Comparison of ENCODE assay signal across 1 cellular context in the genomic region with DNA sequence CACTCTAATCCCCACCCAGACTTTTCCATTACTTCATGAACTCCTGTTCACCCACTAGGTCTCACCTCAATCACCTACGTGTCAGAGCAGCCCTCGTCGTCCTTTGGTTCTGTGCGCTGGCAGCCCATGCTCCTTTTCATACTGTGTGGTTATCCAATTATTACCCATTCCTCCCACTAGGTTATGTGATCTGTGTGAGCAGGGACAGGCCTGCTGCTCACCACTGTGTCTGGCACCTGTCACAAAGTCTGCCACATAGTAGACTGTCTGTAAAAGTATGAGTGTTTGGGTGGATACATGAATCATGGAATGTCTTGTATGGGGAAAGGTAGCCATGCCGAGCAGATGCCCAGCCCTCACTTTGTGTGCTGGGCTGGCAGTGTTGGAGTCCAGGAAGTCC.
TF ChIP-seq lines count a peak whose summit lies in the region.

No MANE protein-coding gene starts in this region.

TF ChIP-seq in HepG2, 621 proteins besides CTCF, POLR2A, EP300 and RAD21:
- TF ChIP-seq, protein P1, sequence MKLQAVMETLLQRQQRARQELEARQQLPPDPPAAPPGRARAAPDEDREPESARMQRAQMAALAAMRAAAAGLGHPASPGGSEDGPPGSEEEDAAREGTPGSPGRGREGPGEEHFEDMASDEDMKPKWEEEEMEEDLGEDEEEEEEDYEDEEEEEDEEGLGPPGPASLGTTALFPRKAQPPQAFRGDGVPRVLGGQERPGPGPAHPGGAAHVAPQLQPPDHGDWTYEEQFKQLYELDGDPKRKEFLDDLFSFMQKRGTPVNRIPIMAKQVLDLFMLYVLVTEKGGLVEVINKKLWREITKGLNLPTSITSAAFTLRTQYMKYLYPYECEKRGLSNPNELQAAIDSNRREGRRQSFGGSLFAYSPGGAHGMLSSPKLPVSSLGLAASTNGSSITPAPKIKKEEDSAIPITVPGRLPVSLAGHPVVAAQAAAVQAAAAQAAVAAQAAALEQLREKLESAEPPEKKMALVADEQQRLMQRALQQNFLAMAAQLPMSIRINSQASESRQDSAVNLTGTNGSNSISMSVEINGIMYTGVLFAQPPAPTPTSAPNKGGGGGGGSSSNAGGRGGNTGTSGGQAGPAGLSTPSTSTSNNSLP (IDR thresholded peaks at IDR 0.05; ENCODE audit: low read depth, low read length): peak; percentile 57; the same call in 1 of the 2 replicates
- TF ChIP-seq TEAD3 (CRISPR knock-in tag; optimal IDR thresholded peaks at IDR 0.05; ENCODE audit: borderline replicate concordance) (peak; percentile 96), DR1 (CRISPR knock-in tag; IDR thresholded peaks at IDR 0.05) (no peak), MAFF (IDR thresholded peaks at IDR 0.05; ENCODE audit: low read depth, low read length) (no peak)
